In genomic region chr20:23622839-23623343, GRCh38 we compare ENCODE assay signal across 1 cellular context.
TF ChIP-seq lines count a peak whose summit lies in the region.

No MANE protein-coding gene starts in this region.

TF ChIP-seq in GM12878, 131 proteins besides CTCF, POLR2A, EP300 and RAD21:
- TF ChIP-seq KAT2A (conservative IDR thresholded peaks at IDR 0.05; ENCODE audit: control insufficient read depth, low read depth, low read length) (no peak), TCF3 (IDR thresholded peaks at IDR 0.05; ENCODE audit: borderline replicate concordance, insufficient read depth, low read depth, low read length) (0 out of 2 replicates have a peak, but pooled peaks have one; percentile 26), TCF12 (IDR thresholded peaks at IDR 0.05; ENCODE audit: low read depth, low read length) (0 out of 2 replicates have a peak, but pooled peaks have one; percentile 35), RCOR1 (conservative IDR thresholded peaks at IDR 0.05; ENCODE audit: low read depth, low read length) (no peak), HDAC6 (IDR thresholded peaks at IDR 0.05; ENCODE audit: unreplicated experiment) (no peak), PAX8 (IDR thresholded peaks at IDR 0.05) (no peak), FOXK2 (IDR thresholded peaks at IDR 0.05) (no peak), CEBPZ (IDR thresholded peaks at IDR 0.05; ENCODE audit: low read depth, low read length) (no peak), BHLHE40 (IDR thresholded peaks at IDR 0.05; ENCODE audit: borderline replicate concordance in 1 of 2, low read depth in 2 of 2, low read length in 1 of 2) (no peak), MEF2B (IDR thresholded peaks at IDR 0.05; ENCODE audit: partially characterized antibody, poor library complexity, severe bottlenecking) (peak; percentile 63), RUNX3 (IDR thresholded peaks at IDR 0.05; ENCODE audit: low read length) (0 out of 2 replicates have a peak, but pooled peaks have one; percentile 32), EED (IDR thresholded peaks at IDR 0.05; ENCODE audit: low read depth) (peak; percentile 88), IKZF1 (conservative IDR thresholded peaks at IDR 0.05) (peak; percentile 60), BMI1 (IDR thresholded peaks at IDR 0.05; ENCODE audit: borderline replicate concordance) (0 out of 2 replicates have a peak, but pooled peaks have one; percentile 14), NFXL1 (IDR thresholded peaks at IDR 0.05; ENCODE audit: borderline replicate concordance) (no peak), IKZF2 (IDR thresholded peaks at IDR 0.05) (peak; percentile 64 to 73; a peak in 3 of 4 replicates), CHD1 (IDR thresholded peaks at IDR 0.05; ENCODE audit: low read depth, low read length) (no peak), SPI1 (IDR thresholded peaks at IDR 0.05; ENCODE audit: borderline replicate concordance, insufficient read depth, low read depth, low read length) (peak; percentile 64; the same call in 1 of the 2 replicates), JUNB (IDR thresholded peaks at IDR 0.05) (peak; percentile 63)
- TF ChIP-seq, protein P1, sequence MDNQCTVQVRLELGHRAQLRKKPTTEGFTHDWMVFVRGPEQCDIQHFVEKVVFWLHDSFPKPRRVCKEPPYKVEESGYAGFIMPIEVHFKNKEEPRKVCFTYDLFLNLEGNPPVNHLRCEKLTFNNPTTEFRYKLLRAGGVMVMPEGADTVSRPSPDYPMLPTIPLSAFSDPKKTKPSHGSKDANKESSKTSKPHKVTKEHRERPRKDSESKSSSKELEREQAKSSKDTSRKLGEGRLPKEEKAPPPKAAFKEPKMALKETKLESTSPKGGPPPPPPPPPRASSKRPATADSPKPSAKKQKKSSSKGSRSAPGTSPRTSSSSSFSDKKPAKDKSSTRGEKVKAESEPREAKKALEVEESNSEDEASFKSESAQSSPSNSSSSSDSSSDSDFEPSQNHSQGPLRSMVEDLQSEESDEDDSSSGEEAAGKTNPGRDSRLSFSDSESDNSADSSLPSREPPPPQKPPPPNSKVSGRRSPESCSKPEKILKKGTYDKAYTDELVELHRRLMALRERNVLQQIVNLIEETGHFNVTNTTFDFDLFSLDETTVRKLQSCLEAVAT (IDR thresholded peaks at IDR 0.05) = no peak
- TF ChIP-seq, protein P2, sequence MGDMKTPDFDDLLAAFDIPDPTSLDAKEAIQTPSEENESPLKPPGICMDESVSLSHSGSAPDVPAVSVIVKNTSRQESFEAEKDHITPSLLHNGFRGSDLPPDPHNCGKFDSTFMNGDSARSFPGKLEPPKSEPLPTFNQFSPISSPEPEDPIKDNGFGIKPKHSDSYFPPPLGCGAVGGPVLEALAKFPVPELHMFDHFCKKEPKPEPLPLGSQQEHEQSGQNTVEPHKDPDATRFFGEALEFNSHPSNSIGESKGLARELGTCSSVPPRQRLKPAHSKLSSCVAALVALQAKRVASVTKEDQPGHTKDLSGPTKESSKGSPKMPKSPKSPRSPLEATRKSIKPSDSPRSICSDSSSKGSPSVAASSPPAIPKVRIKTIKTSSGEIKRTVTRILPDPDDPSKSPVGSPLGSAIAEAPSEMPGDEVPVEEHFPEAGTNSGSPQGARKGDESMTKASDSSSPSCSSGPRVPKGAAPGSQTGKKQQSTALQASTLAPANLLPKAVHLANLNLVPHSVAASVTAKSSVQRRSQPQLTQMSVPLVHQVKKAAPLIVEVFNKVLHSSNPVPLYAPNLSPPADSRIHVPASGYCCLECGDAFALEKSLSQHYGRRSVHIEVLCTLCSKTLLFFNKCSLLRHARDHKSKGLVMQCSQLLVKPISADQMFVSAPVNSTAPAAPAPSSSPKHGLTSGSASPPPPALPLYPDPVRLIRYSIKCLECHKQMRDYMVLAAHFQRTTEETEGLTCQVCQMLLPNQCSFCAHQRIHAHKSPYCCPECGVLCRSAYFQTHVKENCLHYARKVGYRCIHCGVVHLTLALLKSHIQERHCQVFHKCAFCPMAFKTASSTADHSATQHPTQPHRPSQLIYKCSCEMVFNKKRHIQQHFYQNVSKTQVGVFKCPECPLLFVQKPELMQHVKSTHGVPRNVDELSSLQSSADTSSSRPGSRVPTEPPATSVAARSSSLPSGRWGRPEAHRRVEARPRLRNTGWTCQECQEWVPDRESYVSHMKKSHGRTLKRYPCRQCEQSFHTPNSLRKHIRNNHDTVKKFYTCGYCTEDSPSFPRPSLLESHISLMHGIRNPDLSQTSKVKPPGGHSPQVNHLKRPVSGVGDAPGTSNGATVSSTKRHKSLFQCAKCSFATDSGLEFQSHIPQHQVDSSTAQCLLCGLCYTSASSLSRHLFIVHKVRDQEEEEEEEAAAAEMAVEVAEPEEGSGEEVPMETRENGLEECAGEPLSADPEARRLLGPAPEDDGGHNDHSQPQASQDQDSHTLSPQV (IDR thresholded peaks at IDR 0.05) = no peak
- TF ChIP-seq, protein P3, sequence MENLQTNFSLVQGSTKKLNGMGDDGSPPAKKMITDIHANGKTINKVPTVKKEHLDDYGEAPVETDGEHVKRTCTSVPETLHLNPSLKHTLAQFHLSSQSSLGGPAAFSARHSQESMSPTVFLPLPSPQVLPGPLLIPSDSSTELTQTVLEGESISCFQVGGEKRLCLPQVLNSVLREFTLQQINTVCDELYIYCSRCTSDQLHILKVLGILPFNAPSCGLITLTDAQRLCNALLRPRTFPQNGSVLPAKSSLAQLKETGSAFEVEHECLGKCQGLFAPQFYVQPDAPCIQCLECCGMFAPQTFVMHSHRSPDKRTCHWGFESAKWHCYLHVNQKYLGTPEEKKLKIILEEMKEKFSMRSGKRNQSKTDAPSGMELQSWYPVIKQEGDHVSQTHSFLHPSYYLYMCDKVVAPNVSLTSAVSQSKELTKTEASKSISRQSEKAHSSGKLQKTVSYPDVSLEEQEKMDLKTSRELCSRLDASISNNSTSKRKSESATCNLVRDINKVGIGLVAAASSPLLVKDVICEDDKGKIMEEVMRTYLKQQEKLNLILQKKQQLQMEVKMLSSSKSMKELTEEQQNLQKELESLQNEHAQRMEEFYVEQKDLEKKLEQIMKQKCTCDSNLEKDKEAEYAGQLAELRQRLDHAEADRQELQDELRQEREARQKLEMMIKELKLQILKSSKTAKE (IDR thresholded peaks at IDR 0.05; ENCODE audit: low read depth, poor library complexity, severe bottlenecking) = no peak
- TF ChIP-seq, protein P4, sequence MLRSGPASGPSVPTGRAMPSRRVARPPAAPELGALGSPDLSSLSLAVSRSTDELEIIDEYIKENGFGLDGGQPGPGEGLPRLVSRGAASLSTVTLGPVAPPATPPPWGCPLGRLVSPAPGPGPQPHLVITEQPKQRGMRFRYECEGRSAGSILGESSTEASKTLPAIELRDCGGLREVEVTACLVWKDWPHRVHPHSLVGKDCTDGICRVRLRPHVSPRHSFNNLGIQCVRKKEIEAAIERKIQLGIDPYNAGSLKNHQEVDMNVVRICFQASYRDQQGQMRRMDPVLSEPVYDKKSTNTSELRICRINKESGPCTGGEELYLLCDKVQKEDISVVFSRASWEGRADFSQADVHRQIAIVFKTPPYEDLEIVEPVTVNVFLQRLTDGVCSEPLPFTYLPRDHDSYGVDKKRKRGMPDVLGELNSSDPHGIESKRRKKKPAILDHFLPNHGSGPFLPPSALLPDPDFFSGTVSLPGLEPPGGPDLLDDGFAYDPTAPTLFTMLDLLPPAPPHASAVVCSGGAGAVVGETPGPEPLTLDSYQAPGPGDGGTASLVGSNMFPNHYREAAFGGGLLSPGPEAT (IDR thresholded peaks at IDR 0.05; ENCODE audit: low read depth) = no peak
